6 cellular contexts compared by ENCODE assay signal in genomic region chr1:192500541-192500940, GRCh38.
A peak's percentile ranks its signal among the peaks of the same experiment; 100 is the strongest.
DNase-seq lines count a peak whose midpoint lies in the region; ATAC-seq, FAIRE-seq and TF ChIP-seq lines count a peak whose summit lies in the region.
"Not testable (repeated sequence)": the region's sequence is repeated elsewhere in the genome, so short reads cannot be mapped to it uniquely, and the experiment has no call there.

No MANE protein-coding gene starts in this region.

- H3K27ac Mint-ChIP-seq in H9 (peak overlapping the region; percentile 71 to 92 (median 76); a peak in 5 of 7 replicates), activated B cell treated with CpG ODN at 0.5 μM for 24 hours (peak overlapping the region; percentile 1)

- H3K9me3 ChIP-seq in ES-I3 (ENCODE audit: control insufficient read depth, insufficient read depth, low read length); H9 (ENCODE audit: control insufficient read depth, low read depth, low read length); H1 (ENCODE audit: insufficient read depth in 2 of 2, low read depth in 1 of 2, low read length in 1 of 2); iPS-15b (ENCODE audit: control insufficient read depth, insufficient read depth, low read length); neuronal stem cell (replicated peaks in 1 of 2; ENCODE audit: control insufficient read depth in 2 of 2, insufficient read depth in 1 of 2, low read depth in 1 of 2, low read length in 2 of 2): not testable (repeated sequence)

- H3K23ac ChIP-seq in H9 (ENCODE audit: insufficient read length, low read depth, low read length); H1 (ENCODE audit: insufficient read length); neuronal stem cell (ENCODE audit: low read depth, low read length, poor library complexity): not testable (repeated sequence)

- POLR2A ChIA-PET in activated B cell treated with CpG ODN at 0.5 μM for 24 hours (lab: Charles Lee); H1 (lab: Charles Lee; ENCODE audit: partially characterized antibody): not testable (repeated sequence)

- not testable (repeated sequence) for H3K4me2 ChIP-seq in H9 (ENCODE audit: insufficient read depth, insufficient read length, low read length); H1 (ENCODE audit: insufficient read depth in 1 of 2, low read depth in 2 of 2, low read length in 2 of 2); neuronal stem cell (ENCODE audit: insufficient read depth, low read length, poor library complexity, severe bottlenecking)

- H2AK5ac ChIP-seq in H9 (ENCODE audit: insufficient read length, low read length); H1 (ENCODE audit: low read depth, low read length); neuronal stem cell (ENCODE audit: low read depth, low read length): not testable (repeated sequence)

- ATAC-seq in activated B cell treated with CpG ODN at 0.5 μM for 24 hours (ENCODE audit: low read depth): not testable (repeated sequence)

- H4K20me1 ChIP-seq in H9 (ENCODE audit: control insufficient read depth, insufficient read depth, insufficient read length); H1 (replicated peaks in 1 of 2; ENCODE audit: control insufficient read depth in 1 of 2, insufficient read depth in 2 of 2, low read length in 2 of 2): not testable (repeated sequence)

- DNase-seq in H9; activated B cell treated with CpG ODN at 0.5 μM for 24 hours; H1 (ENCODE audit: low read depth in 1 of 2, low spot score in 2 of 2); neuronal stem cell (ENCODE audit: low spot score): not testable (repeated sequence)

- CTCF ChIA-PET in activated B cell treated with CpG ODN at 0.5 μM for 24 hours (lab: Charles Lee); H1 (lab: Charles Lee; ENCODE audit: partially characterized antibody): not testable (repeated sequence)

- H3K36me3 ChIP-seq in ES-I3 (ENCODE audit: insufficient read depth, low read length); H1 (ENCODE audit: control insufficient read depth in 2 of 4, insufficient read depth in 4 of 4, low read length in 3 of 4); iPS-15b (ENCODE audit: control insufficient read depth, insufficient read depth, low read length); neuronal stem cell (replicated peaks in 1 of 2; ENCODE audit: control insufficient read depth in 2 of 2, insufficient read depth in 2 of 2, low read length in 2 of 2): not testable (repeated sequence)

- H3K27ac ChIP-seq in H9 (ENCODE audit: insufficient read length, low read depth, low read length); H1 (ENCODE audit: low read depth, low read length); neuronal stem cell (replicated peaks; ENCODE audit: low read length): not testable (repeated sequence)

- not testable (repeated sequence) for H3K4ac ChIP-seq in H9 (ENCODE audit: low read depth, low read length); H1 (replicated peaks; ENCODE audit: insufficient read length, low read depth, low read length); neuronal stem cell (ENCODE audit: low read length)

- not testable (repeated sequence) for TF ChIP-seq CTCF in H9 (conservative IDR thresholded peaks at IDR 0.05); activated B cell treated with CpG ODN at 0.5 μM for 24 hours (IDR thresholded peaks at IDR 0.05); H1 (IDR thresholded peaks at IDR 0.05; ENCODE audit: control extremely low read depth in 1 of 3, insufficient read depth in 1 of 3, low read depth in 1 of 3, low read length in 3 of 3)

- H3K36me3 Mint-ChIP-seq in H9 (ENCODE audit: insufficient read depth in 1 of 3, low read depth in 3 of 3): peaks cover 8 to 13% (median 12%) of the 10 kb centered on the region in 3 experiments; a peak in 6 of 7 replicates
- not testable (repeated sequence) for H3K36me3 Mint-ChIP-seq in activated B cell treated with CpG ODN at 0.5 μM for 24 hours (ENCODE audit: low read depth)

- not testable (repeated sequence) for H3K79me1 ChIP-seq in H9 (ENCODE audit: insufficient read depth, low read depth, low read length, poor library complexity, severe bottlenecking); H1 (ENCODE audit: low read depth, low read length); neuronal stem cell (ENCODE audit: low read depth, low read length)

- not testable (repeated sequence) for H3K27me3 Mint-ChIP-seq in H9 (ENCODE audit: low read depth); activated B cell treated with CpG ODN at 0.5 μM for 24 hours

- WGBS in H9 (ENCODE audit: extremely low coverage, insufficient read length, low lambda C conversion rate): no CpG with 5 or more reads among the region's 23 CpGs
- WGBS in H1 (ENCODE audit: extremely low coverage in 1 of 2, insufficient coverage in 1 of 2, insufficient read length in 1 of 2, insufficient replicate concordance in 2 of 2, low coverage in 1 of 2, low lambda C conversion rate in 2 of 2, missing lambda C conversion rate in 1 of 2), 2 experiments: 96% methylated on average over 18 of the region's 23 CpGs; no CpG with 5 or more reads in 1 of the 2 experiments
- no CpG with 5 or more reads among the region's 23 CpGs for WGBS in neuronal stem cell (ENCODE audit: extremely low coverage in 2 of 2, insufficient read length in 2 of 2, insufficient replicate concordance in 1 of 2), 2 donors

- H3K56ac ChIP-seq in H9 (ENCODE audit: insufficient read length, low read depth, low read length); H1 (replicated peaks; ENCODE audit: insufficient read length, low read depth, low read length): not testable (repeated sequence)

- not testable (repeated sequence) for H3K4me1 Mint-ChIP-seq in H9, activated B cell treated with CpG ODN at 0.5 μM for 24 hours

- H3K27me3 ChIP-seq in H9 (ENCODE audit: insufficient read depth, low read length); H1 (replicated peaks in 1 of 4; ENCODE audit: control insufficient read depth in 3 of 4, extremely low read depth in 1 of 4, insufficient read depth in 3 of 4, low read length in 3 of 4); iPS-15b (ENCODE audit: control insufficient read depth, insufficient read depth, low read length); neuronal stem cell (ENCODE audit: control insufficient read depth in 3 of 3, insufficient read depth in 3 of 3, low read depth in 1 of 3, low read length in 3 of 3): not testable (repeated sequence)

- not testable (repeated sequence) for H2BK15ac ChIP-seq in H9 (ENCODE audit: low read depth, low read length); H1 (ENCODE audit: low read length); neuronal stem cell (ENCODE audit: low read length)

- not testable (repeated sequence) for H3K23me2 ChIP-seq in H9 (ENCODE audit: insufficient read length, low read depth, low read length, poor library complexity, severe bottlenecking); H1 (ENCODE audit: low read depth, low read length)

- H2BK12ac ChIP-seq in H9 (ENCODE audit: insufficient read length, low read depth, low read length); H1 (ENCODE audit: low read depth, low read length); neuronal stem cell (ENCODE audit: low read length): not testable (repeated sequence)

- not testable (repeated sequence) for H4K8ac ChIP-seq in H9 (replicated peaks; ENCODE audit: insufficient read length, low read depth, low read length); H1 (ENCODE audit: extremely low read depth, insufficient read depth, low read length); neuronal stem cell (ENCODE audit: low read depth, low read length)

- H3K4me1 ChIP-seq in ES-I3 (ENCODE audit: insufficient read depth, low read length); H9 (ENCODE audit: insufficient read depth, low read length); H1 (replicated peaks in 1 of 4; ENCODE audit: control insufficient read depth in 3 of 4, insufficient read depth in 4 of 4, low read length in 3 of 4); iPS-15b (ENCODE audit: control insufficient read depth, insufficient read depth, low read length); neuronal stem cell (ENCODE audit: control insufficient read depth in 2 of 2, insufficient read depth in 1 of 2, low read depth in 1 of 2, low read length in 2 of 2): not testable (repeated sequence)

- TF ChIP-seq EP300 in H1 (IDR thresholded peaks at IDR 0.05; ENCODE audit: borderline replicate concordance in 1 of 2, low read depth in 2 of 2, low read length in 2 of 2): not testable (repeated sequence)

- H2BK5ac ChIP-seq in H9 (ENCODE audit: insufficient read length, low read length); H1 (ENCODE audit: low read depth, low read length); neuronal stem cell (ENCODE audit: low read length): not testable (repeated sequence)

- not testable (repeated sequence) for H4K91ac ChIP-seq in H9 (ENCODE audit: insufficient read length, low read depth, low read length); H1 (replicated peaks; ENCODE audit: insufficient read length, low read length); neuronal stem cell (ENCODE audit: low read depth, low read length, poor library complexity)

- not testable (repeated sequence) for H3K14ac ChIP-seq in H9 (ENCODE audit: insufficient read depth, low read length); H1 (ENCODE audit: insufficient read length); neuronal stem cell (ENCODE audit: low read length)

- H2BK20ac ChIP-seq in H9 (ENCODE audit: low read depth, low read length, poor library complexity, severe bottlenecking); H1 (ENCODE audit: low read length): not testable (repeated sequence)

- H3T11ph ChIP-seq in H9 (ENCODE audit: low read length): not testable (repeated sequence)

- H3K18ac ChIP-seq in H9 (ENCODE audit: insufficient read length, low read depth, low read length); H1 (ENCODE audit: extremely low read depth, low read length); neuronal stem cell (ENCODE audit: low read length): not testable (repeated sequence)

- FAIRE-seq in H1 (lab: Jason Lieb, UNC): not testable (repeated sequence)

- intact Hi-C loops in activated B cell treated with CpG ODN at 0.5 μM for 24 hours (cut with micrococcal nuclease): not testable (repeated sequence)

- H3K9me3 Mint-ChIP-seq in H9: peaks cover 14% of the 10 kb centered on the region in 2 experiments
- not testable (repeated sequence) for H3K9me3 Mint-ChIP-seq in activated B cell treated with CpG ODN at 0.5 μM for 24 hours

- peak overlapping the region in 1 of 2 experiments; percentile 50; a peak in 2 of 5 replicates for H3K4me3 Mint-ChIP-seq in H9
- H3K4me3 Mint-ChIP-seq in activated B cell treated with CpG ODN at 0.5 μM for 24 hours: not testable (repeated sequence)

- H3K79me2 ChIP-seq in H9 (ENCODE audit: insufficient read depth, low read length); H1 (ENCODE audit: control insufficient read depth in 1 of 2, insufficient read depth in 2 of 2, low read length in 2 of 2): not testable (repeated sequence)

- not testable (repeated sequence) for TF ChIP-seq RAD21 in H1 (IDR thresholded peaks at IDR 0.05 in 1 of 2, conservative IDR thresholded peaks at IDR 0.05 in 1 of 2; ENCODE audit: low read depth in 2 of 2, low read length in 2 of 2)

- H4K5ac ChIP-seq in H9 (ENCODE audit: insufficient read length, low read depth, low read length); H1 (ENCODE audit: insufficient read length, low read depth, low read length): not testable (repeated sequence)

- not testable (repeated sequence) for TF ChIP-seq POLR2A in H1 (IDR thresholded peaks at IDR 0.05; ENCODE audit: control extremely low read depth in 1 of 2, low read depth in 2 of 2, low read length in 2 of 2)

- not testable (repeated sequence) for H3K4me3 ChIP-seq in H1 (ENCODE audit: extremely low read depth in 1 of 4, insufficient read depth in 2 of 4, low read depth in 3 of 4, low read length in 4 of 4); neuronal stem cell (ENCODE audit: low read length in 2 of 2)
- H3K4me3 ChIP-seq in iPS-15b (ENCODE audit: low read depth, low read length): peak overlapping the region; percentile 32

- not testable (repeated sequence) for H2AFZ ChIP-seq in H9 (ENCODE audit: low read length)
- 0 out of 2 replicates have a peak overlapping the region, but pooled peaks have one; percentile 66 for H2AFZ ChIP-seq in H1 (ENCODE audit: low read length)
- peak overlapping the region; percentile 0 for H2AFZ ChIP-seq in neuronal stem cell (ENCODE audit: low read length)

- H3K9ac ChIP-seq in ES-I3 (ENCODE audit: low read depth, low read length) (peak overlapping the region; percentile 13; the same call in 1 of the 2 replicates), iPS-15b (ENCODE audit: low read depth, low read length) (peak overlapping the region; percentile 47)
- H3K9ac ChIP-seq in H9 (ENCODE audit: extremely low read depth, insufficient read length, low read length); H1 (replicated peaks in 1 of 4; ENCODE audit: extremely low read depth in 1 of 4, low read depth in 3 of 4, low read length in 3 of 4); neuronal stem cell (ENCODE audit: low read depth, low read length, poor library complexity): not testable (repeated sequence)

- H2BK120ac ChIP-seq in H9 (ENCODE audit: low read depth, low read length, poor library complexity, severe bottlenecking); H1 (replicated peaks; ENCODE audit: low read depth, low read length); neuronal stem cell (ENCODE audit: low read depth, low read length): not testable (repeated sequence)
